ENCODE assay signal across 16 cellular contexts in genomic region chr3:162892921-162893793, GRCh38.
DNase-seq lines count a peak whose midpoint lies in the region; ATAC-seq and TF ChIP-seq lines count a peak whose summit lies in the region.
"Had no signal": no experiment of that assay in that cellular context is flagged by ENCODE, and none has a peak within 500 bp of the region (broad histone marks: within the 10 kb centered on the region; RNA-seq: fewer than 3 reads in every experiment).

No MANE protein-coding gene starts in this region.

- H4K20me1 ChIP-seq in hepatocyte (ENCODE audit: insufficient read depth, poor library complexity, severe bottlenecking), result no peaks in the 10 kb centered on the region
- H4K20me1 ChIP-seq: BLaER1 treated with 17β-estradiol and CSF1 and Interleukin-3, amounts not matched to agents 10 nM and 100 nM had no signal

- DNase-seq in NCI-H1417 (lab: John Stamatoyannopoulos, UW) (peak in 2 of 3 experiments; percentile 21 to 54), NCI-H1417 treated with DMSO at 0.1 percent for 48 hours (lab: John Stamatoyannopoulos, UW) (no peak), hepatocyte (ENCODE audit: low spot score) (no peak)
- no peak for DNase-seq in stimulated activated naive CD8-positive, alpha-beta T cell treated with anti-CD3 and anti-CD28 coated beads, Interleukin-15, amount 100 ng/mL, for 72 hours
- DNase-seq in activated T-cell treated with anti-CD3 and anti-CD28 coated beads, Interleukin-2, amount 50 U/mL, for 4 hours, result no peak
- DNase-seq in stimulated activated naive B cell treated with anti-CD40 and anti-IgM and Interleukin-4, amounts not matched to agents 10 μg/mL and 1 μg/mL and 100 μg/mL, for 72 hours, result no peak
- DNase-seq: CD4-positive, CD25-positive, alpha-beta regulatory T cell; DMS79; HCEC 1CT; HFFc6 had no signal

- no peaks in the 10 kb centered on the region for H3K9me3 Mint-ChIP-seq in nephron
- no peaks in the 10 kb centered on the region for H3K9me3 Mint-ChIP-seq in stimulated activated naive CD8-positive, alpha-beta T cell treated with anti-CD3 and anti-CD28 coated beads, Interleukin-15, amount 100 ng/mL, for 72 hours
- H3K9me3 Mint-ChIP-seq in activated T-cell treated with anti-CD3 and anti-CD28 coated beads, Interleukin-2, amount 50 U/mL, for 4 hours, result no peaks in the 10 kb centered on the region
- no peaks in the 10 kb centered on the region for H3K9me3 Mint-ChIP-seq in stimulated activated naive B cell treated with anti-CD40 and anti-IgM and Interleukin-4, amounts not matched to agents 10 μg/mL and 1 μg/mL and 100 μg/mL, for 72 hours
- H3K9me3 Mint-ChIP-seq: HFFc6 had no signal

- no peaks in the 10 kb centered on the region for H3K36me3 ChIP-seq in hepatocyte (replicated peaks; ENCODE audit: insufficient read depth, low read depth)
- H3K36me3 ChIP-seq: BLaER1 treated with 17β-estradiol and CSF1 and Interleukin-3, amounts not matched to agents 10 nM and 100 nM had no signal

- H3K9me2 ChIP-seq in hepatocyte (replicated peaks; ENCODE audit: insufficient read depth), result no peaks in the 10 kb centered on the region

- H3K4me3 Mint-ChIP-seq in nephron, result no peak overlapping the region
- H3K4me3 Mint-ChIP-seq in stimulated activated naive CD8-positive, alpha-beta T cell treated with anti-CD3 and anti-CD28 coated beads, Interleukin-15, amount 100 ng/mL, for 72 hours, result no peak overlapping the region
- H3K4me3 Mint-ChIP-seq in activated T-cell treated with anti-CD3 and anti-CD28 coated beads, Interleukin-2, amount 50 U/mL, for 4 hours, result no peak overlapping the region
- H3K4me3 Mint-ChIP-seq in stimulated activated naive B cell treated with anti-CD40 and anti-IgM and Interleukin-4, amounts not matched to agents 10 μg/mL and 1 μg/mL and 100 μg/mL, for 72 hours, result no peak overlapping the region
- H3K4me3 Mint-ChIP-seq: CD4-positive, CD25-positive, alpha-beta regulatory T cell; HFFc6 had no signal

- H2AFZ ChIP-seq in hepatocyte, result no peak overlapping the region

- H3K4me1 ChIP-seq in hepatocyte (ENCODE audit: insufficient read depth), result no peaks in the 10 kb centered on the region
- H3K4me1 ChIP-seq: BLaER1 treated with 17β-estradiol and CSF1 and Interleukin-3, amounts not matched to agents 10 nM and 100 nM had no signal

- H3K4me1 Mint-ChIP-seq in nephron, result no peaks in the 10 kb centered on the region
- H3K4me1 Mint-ChIP-seq in stimulated activated naive CD8-positive, alpha-beta T cell treated with anti-CD3 and anti-CD28 coated beads, Interleukin-15, amount 100 ng/mL, for 72 hours, result no peaks in the 10 kb centered on the region
- no peaks in the 10 kb centered on the region for H3K4me1 Mint-ChIP-seq in activated T-cell treated with anti-CD3 and anti-CD28 coated beads, Interleukin-2, amount 50 U/mL, for 4 hours (ENCODE audit: low read depth)
- no peaks in the 10 kb centered on the region for H3K4me1 Mint-ChIP-seq in stimulated activated naive B cell treated with anti-CD40 and anti-IgM and Interleukin-4, amounts not matched to agents 10 μg/mL and 1 μg/mL and 100 μg/mL, for 72 hours
- H3K4me1 Mint-ChIP-seq: CD4-positive, CD25-positive, alpha-beta regulatory T cell had no signal

- H3K27ac Mint-ChIP-seq in nephron, result peak overlapping the region; percentile 71 to 94 (median 92)
- no peak overlapping the region for H3K27ac Mint-ChIP-seq in stimulated activated naive CD8-positive, alpha-beta T cell treated with anti-CD3 and anti-CD28 coated beads, Interleukin-15, amount 100 ng/mL, for 72 hours
- H3K27ac Mint-ChIP-seq in stimulated activated naive B cell treated with anti-CD40 and anti-IgM and Interleukin-4, amounts not matched to agents 10 μg/mL and 1 μg/mL and 100 μg/mL, for 72 hours, result no peak overlapping the region
- H3K27ac Mint-ChIP-seq: CD4-positive, CD25-positive, alpha-beta regulatory T cell; HFFc6 had no signal

- H3K27me3 Mint-ChIP-seq in nephron (ENCODE audit: low read depth), result no peaks in the 10 kb centered on the region
- H3K27me3 Mint-ChIP-seq in stimulated activated naive CD8-positive, alpha-beta T cell treated with anti-CD3 and anti-CD28 coated beads, Interleukin-15, amount 100 ng/mL, for 72 hours, result no peaks in the 10 kb centered on the region
- no peaks in the 10 kb centered on the region for H3K27me3 Mint-ChIP-seq in activated T-cell treated with anti-CD3 and anti-CD28 coated beads, Interleukin-2, amount 50 U/mL, for 4 hours (ENCODE audit: low read depth)
- no peaks in the 10 kb centered on the region for H3K27me3 Mint-ChIP-seq in stimulated activated naive B cell treated with anti-CD40 and anti-IgM and Interleukin-4, amounts not matched to agents 10 μg/mL and 1 μg/mL and 100 μg/mL, for 72 hours
- H3K27me3 Mint-ChIP-seq: CD4-positive, CD25-positive, alpha-beta regulatory T cell had no signal

- 40% methylated on average over 6 of the region's 6 CpGs for WGBS in hepatocyte (ENCODE audit: low lambda C conversion rate, missing lambda C conversion rate)

- H3K4me2 ChIP-seq in hepatocyte, result peak overlapping the region; percentile 50
- H3K4me2 ChIP-seq: BLaER1 treated with 17β-estradiol and CSF1 and Interleukin-3, amounts not matched to agents 10 nM and 100 nM had no signal

- no peak overlapping the region for H3K27ac ChIP-seq in hepatocyte
- H3K27ac ChIP-seq: 22Rv1; BLaER1 treated with 17β-estradiol and CSF1 and Interleukin-3, amounts not matched to agents 10 nM and 100 nM; HL-60 had no signal

- no peaks in the 10 kb centered on the region for H3K36me3 Mint-ChIP-seq in nephron (ENCODE audit: low read depth)
- H3K36me3 Mint-ChIP-seq in activated T-cell treated with anti-CD3 and anti-CD28 coated beads, Interleukin-2, amount 50 U/mL, for 4 hours (ENCODE audit: insufficient read depth), result no peaks in the 10 kb centered on the region
- no peaks in the 10 kb centered on the region for H3K36me3 Mint-ChIP-seq in stimulated activated naive B cell treated with anti-CD40 and anti-IgM and Interleukin-4, amounts not matched to agents 10 μg/mL and 1 μg/mL and 100 μg/mL, for 72 hours
- H3K36me3 Mint-ChIP-seq: CD4-positive, CD25-positive, alpha-beta regulatory T cell had no signal

- H3K27me3 ChIP-seq in hepatocyte, result no peaks in the 10 kb centered on the region
- H3K27me3 ChIP-seq: BLaER1 treated with 17β-estradiol and CSF1 and Interleukin-3, amounts not matched to agents 10 nM and 100 nM had no signal

- TF ChIP-seq CTCF in hepatocyte (IDR thresholded peaks at IDR 0.05; ENCODE audit: poor library complexity) (no peak), nephron (IDR thresholded peaks at IDR 0.05; ENCODE audit: unreplicated experiment in 3 of 3) (no peak)

- no peak overlapping the region for H3K4me3 ChIP-seq in hepatocyte
- H3K4me3 ChIP-seq: BLaER1 treated with 17β-estradiol and CSF1 and Interleukin-3, amounts not matched to agents 10 nM and 100 nM; GM12878 had no signal

- no peak for ATAC-seq in HG02840 (IDR thresholded peaks at IDR 0.05; ENCODE audit: low FRiP score, unreplicated experiment)
- ATAC-seq in stimulated activated naive CD8-positive, alpha-beta T cell treated with anti-CD3 and anti-CD28 coated beads, Interleukin-15, amount 100 ng/mL, for 72 hours, result no peak
- ATAC-seq in activated T-cell treated with anti-CD3 and anti-CD28 coated beads, Interleukin-2, amount 50 U/mL, for 4 hours, result no peak
- ATAC-seq in stimulated activated naive B cell treated with anti-CD40 and anti-IgM and Interleukin-4, amounts not matched to agents 10 μg/mL and 1 μg/mL and 100 μg/mL, for 72 hours (replicated peaks), result no peak
- ATAC-seq: GM12878 had no signal

- no peaks in the 10 kb centered on the region for H3K79me2 ChIP-seq in hepatocyte

- H3K9me3 ChIP-seq in hepatocyte (ENCODE audit: low read depth), result no peaks in the 10 kb centered on the region

Comparison
In these comparisons a context has a peak if more than half of its experiments do, and no peak if none do; other contexts are left out.
1. DNase-seq: peak in NCI-H1417 (2 of 3); none in NCI-H1417 treated with DMSO at 0.1 percent for 48 hours (single experiment), hepatocyte (single experiment), stimulated activated naive CD8-positive, alpha-beta T cell treated with anti-CD3 and anti-CD28 coated beads, Interleukin-15, amount 100 ng/mL, for 72 hours (0 of 2), activated T-cell treated with anti-CD3 and anti-CD28 coated beads, Interleukin-2, amount 50 U/mL, for 4 hours (single experiment) and stimulated activated naive B cell treated with anti-CD40 and anti-IgM and Interleukin-4, amounts not matched to agents 10 μg/mL and 1 μg/mL and 100 μg/mL, for 72 hours (single experiment).
2. H3K27ac Mint-ChIP-seq: peak in nephron (3 of 3); none in stimulated activated naive CD8-positive, alpha-beta T cell treated with anti-CD3 and anti-CD28 coated beads, Interleukin-15, amount 100 ng/mL, for 72 hours (0 of 2) and stimulated activated naive B cell treated with anti-CD40 and anti-IgM and Interleukin-4, amounts not matched to agents 10 μg/mL and 1 μg/mL and 100 μg/mL, for 72 hours (single experiment).